25 cellular contexts compared by ENCODE assay signal in genomic region chr13:93038187-93038586, GRCh38.
DNase-seq lines count a peak whose midpoint lies in the region; ATAC-seq, FAIRE-seq and TF ChIP-seq lines count a peak whose summit lies in the region.
"Had no signal": no experiment of that assay in that cellular context is flagged by ENCODE, and none has a peak within 500 bp of the region (broad histone marks: within the 10 kb centered on the region; RNA-seq: fewer than 3 reads in every experiment).

No MANE protein-coding gene starts in this region.

- H3K79me2 ChIP-seq in K562 (ENCODE audit: control insufficient read depth, insufficient read depth, low read length), result no peaks in the 10 kb centered on the region

- no peak for ATAC-seq in A549
- ATAC-seq in IMR-90 (ENCODE audit: low read depth), result no peak
- no peak for ATAC-seq in K562
- ATAC-seq in GM18909 (IDR thresholded peaks at IDR 0.05; ENCODE audit: poor library complexity, unreplicated experiment), result no peak
- ATAC-seq: CD8-positive, alpha-beta T cell; GM12878 had no signal

- H2BK15ac ChIP-seq in IMR-90 (ENCODE audit: low read depth, low read length), result no peak overlapping the region

- no peaks in the 10 kb centered on the region; the same call in 1 of the 2 replicates for H3K27me3 ChIP-seq in IMR-90 (ENCODE audit: control insufficient read depth, insufficient read depth, low read length)
- H3K27me3 ChIP-seq in K562 (ENCODE audit: control insufficient read depth in 2 of 2, insufficient read depth in 2 of 2, low read length in 2 of 2), result no peaks in the 10 kb centered on the region
- H3K27me3 ChIP-seq: BLaER1 treated with 17β-estradiol and CSF1 and Interleukin-3, amounts not matched to agents 10 nM and 100 nM had no signal

- H4K20me1 ChIP-seq in IMR-90 (ENCODE audit: insufficient read depth, low read length), result no peaks in the 10 kb centered on the region
- H4K20me1 ChIP-seq in K562 (replicated peaks; ENCODE audit: control insufficient read depth, insufficient read depth, low read length), result no peaks in the 10 kb centered on the region
- H4K20me1 ChIP-seq: BLaER1 treated with 17β-estradiol and CSF1 and Interleukin-3, amounts not matched to agents 10 nM and 100 nM had no signal

- TF ChIP-seq RAD21 in A549 (conservative IDR thresholded peaks at IDR 0.05 in 1 of 2, IDR thresholded peaks at IDR 0.05 in 1 of 2), result no peak
- no peak for TF ChIP-seq RAD21 in IMR-90 (IDR thresholded peaks at IDR 0.05; ENCODE audit: low read length)
- TF ChIP-seq RAD21 in K562 (CRISPR knock-in tag; conservative IDR thresholded peaks at IDR 0.05 in 1 of 2, IDR thresholded peaks at IDR 0.05 in 1 of 2), result no peak

- H2BK120ac ChIP-seq in IMR-90 (ENCODE audit: low read depth, low read length), result no peak overlapping the region

- WGBS in A549 (ENCODE audit: missing lambda C conversion rate), result 19% methylated on average over 3 of the region's 3 CpGs
- WGBS in IMR-90 (ENCODE audit: extremely low coverage in 2 of 2, insufficient read length in 1 of 2), 2 experiments, result no CpG with 5 or more reads among the region's 3 CpGs
- 0% methylated on average over 3 of the region's 3 CpGs for WGBS in K562 (ENCODE audit: insufficient coverage, low coverage, missing lambda C conversion rate)

- H3K9ac ChIP-seq in IMR-90 (ENCODE audit: low read depth, low read length) (no peak overlapping the region), K562 (ENCODE audit: insufficient read depth in 1 of 2, low read depth in 2 of 2, low read length in 2 of 2) (no peak overlapping the region)
- H3K9ac ChIP-seq: BLaER1 treated with 17β-estradiol and CSF1 and Interleukin-3, amounts not matched to agents 10 nM and 100 nM had no signal

- H2AFZ ChIP-seq in IMR-90 (replicated peaks; ENCODE audit: low read length, poor library complexity) (no peak overlapping the region), K562 (ENCODE audit: low read depth, low read length) (no peak overlapping the region)

- no peak overlapping the region for H2BK20ac ChIP-seq in IMR-90 (ENCODE audit: low read depth, low read length)

- H4K91ac ChIP-seq in IMR-90 (ENCODE audit: insufficient read depth, low read depth, low read length), result no peak overlapping the region

- H3K9me3 Mint-ChIP-seq in progenitor cell of endocrine pancreas (ENCODE audit: low read depth), result peaks cover 18% of the 10 kb centered on the region

- peak overlapping the region; percentile 79 for H3K27ac Mint-ChIP-seq in progenitor cell of endocrine pancreas
- H3K27ac Mint-ChIP-seq: B cell; CD4-positive, alpha-beta T cell; CD8-positive, alpha-beta T cell had no signal

- no peaks in the 10 kb centered on the region for H3K79me1 ChIP-seq in IMR-90 (ENCODE audit: low read depth in 1 of 2, low read length in 2 of 2)

- H3K4me1 ChIP-seq in A549 (no peaks in the 10 kb centered on the region), IMR-90 (ENCODE audit: control insufficient read depth, insufficient read depth, low read length) (no peaks in the 10 kb centered on the region), K562 (replicated peaks in 1 of 2; ENCODE audit: control insufficient read depth in 2 of 2, insufficient read depth in 2 of 2, low read length in 2 of 2) (no peaks in the 10 kb centered on the region)
- H3K4me1 ChIP-seq: BLaER1 treated with 17β-estradiol and CSF1 and Interleukin-3, amounts not matched to agents 10 nM and 100 nM; Caco-2 had no signal

- H3K4me2 ChIP-seq in A549 (no peak overlapping the region), IMR-90 (ENCODE audit: low read depth, low read length) (no peak overlapping the region), K562 (ENCODE audit: insufficient read depth, low read length) (no peak overlapping the region)
- H3K4me2 ChIP-seq: BLaER1 treated with 17β-estradiol and CSF1 and Interleukin-3, amounts not matched to agents 10 nM and 100 nM had no signal

- no peaks in the 10 kb centered on the region for H3K9me3 ChIP-seq in A549
- no peaks in the 10 kb centered on the region for H3K9me3 ChIP-seq in IMR-90 (ENCODE audit: control insufficient read depth, insufficient read depth, low read length)
- no peaks in the 10 kb centered on the region for H3K9me3 ChIP-seq in K562 (replicated peaks; ENCODE audit: control insufficient read depth, insufficient read depth, low read depth, low read length)
- H3K9me3 ChIP-seq: BLaER1 treated with 17β-estradiol and CSF1 and Interleukin-3, amounts not matched to agents 10 nM and 100 nM; Caco-2 had no signal

- no peak overlapping the region for H3K56ac ChIP-seq in IMR-90 (ENCODE audit: extremely low read depth, insufficient read depth, low read length)

- H3K4me3 ChIP-seq in A549 (no peak overlapping the region), IMR-90 (ENCODE audit: insufficient read depth, low read depth, low read length) (no peak overlapping the region), K562 (no peak overlapping the region)
- H3K4me3 ChIP-seq: BLaER1 treated with 17β-estradiol and CSF1 and Interleukin-3, amounts not matched to agents 10 nM and 100 nM; GM12878 had no signal

- H3K36me3 ChIP-seq in IMR-90 (ENCODE audit: control insufficient read depth, insufficient read depth, low read length) (no peaks in the 10 kb centered on the region), K562 (ENCODE audit: control insufficient read depth, insufficient read depth, low read length) (no peaks in the 10 kb centered on the region)
- H3K36me3 ChIP-seq: BLaER1 treated with 17β-estradiol and CSF1 and Interleukin-3, amounts not matched to agents 10 nM and 100 nM had no signal

- no TSS peak for BruUV-seq in IMR-90 (replicated peaks; lab: Mats Ljungman, UMichigan)
- no TSS peak for BruUV-seq in K562 (replicated peaks; lab: Mats Ljungman, UMichigan)

- no peaks in the 10 kb centered on the region for H3K27me3 Mint-ChIP-seq in progenitor cell of endocrine pancreas
- H3K27me3 Mint-ChIP-seq: B cell; CD4-positive, alpha-beta T cell had no signal

- H3K23ac ChIP-seq in IMR-90 (ENCODE audit: low read depth, low read length), result no peak overlapping the region

- H3K4me3 Mint-ChIP-seq in progenitor cell of endocrine pancreas (ENCODE audit: low read depth), result no peak overlapping the region
- H3K4me3 Mint-ChIP-seq: B cell; CD4-positive, alpha-beta T cell; CD8-positive, alpha-beta T cell had no signal

- dilution Hi-C loops in IMR-90 (cut with HindIII; ENCODE audit: low sequenced_read_pairs, unreplicated experiment), result no loop called here

- H2BK5ac ChIP-seq in IMR-90 (ENCODE audit: low read depth, low read length, poor library complexity, severe bottlenecking), result no peak overlapping the region

- POLR2A ChIA-PET in A549 (lab: Yijun Ruan, JAX), result no interaction called here
- POLR2A ChIA-PET in IMR-90 (lab: Charles Lee; ENCODE audit: unreplicated experiment), result no interaction called here
- POLR2A ChIA-PET in K562 (lab: Yijun Ruan, JAX), result no interaction called here

- in situ Hi-C loops in IMR-90 (cut with MboI; ENCODE audit: low sequenced_read_pairs), result no loop called here
- in situ Hi-C loops in K562 (cut with MboI), result no loop called here

- intact Hi-C loops in IMR-90 (cut with micrococcal nuclease) (no loop called here), K562 (cut with micrococcal nuclease) (no loop called here)

- H2AK9ac ChIP-seq in IMR-90 (replicated peaks; ENCODE audit: low read depth, low read length, poor library complexity), result no peak overlapping the region

- TF ChIP-seq POLR2A in A549 (IDR thresholded peaks at IDR 0.05; ENCODE audit: low read length) (no peak), IMR-90 (IDR thresholded peaks at IDR 0.05; ENCODE audit: low read depth, low read length) (no peak), K562 (conservative IDR thresholded peaks at IDR 0.05) (no peak)

- H3K36me3 Mint-ChIP-seq in progenitor cell of endocrine pancreas (ENCODE audit: insufficient read depth), result peaks cover 3% of the 10 kb centered on the region
- H3K36me3 Mint-ChIP-seq: CD8-positive, alpha-beta T cell had no signal

- H2AK5ac ChIP-seq in IMR-90 (ENCODE audit: low read depth, low read length), result no peak overlapping the region

- H3K9me1 ChIP-seq in IMR-90 (ENCODE audit: insufficient read depth, low read length) (no peaks in the 10 kb centered on the region), K562 (ENCODE audit: control insufficient read depth, insufficient read depth, low read length) (no peaks in the 10 kb centered on the region)

- no peak overlapping the region for H3K18ac ChIP-seq in IMR-90 (ENCODE audit: low read depth, low read length)

- H3K4me1 Mint-ChIP-seq in progenitor cell of endocrine pancreas (ENCODE audit: low read depth), result peaks cover 7% of the 10 kb centered on the region
- H3K4me1 Mint-ChIP-seq: B cell had no signal

- no peak overlapping the region for H4K8ac ChIP-seq in IMR-90 (ENCODE audit: low read depth in 2 of 2, low read length in 2 of 2)

- DNase-seq in A549 (ENCODE audit: low read depth in 1 of 2, low spot score in 1 of 2) (no peak), IMR-90 (no peak), K562 (ENCODE audit: extremely low read depth in 1 of 4, low spot score in 3 of 4) (no peak), progenitor cell of endocrine pancreas (ENCODE audit: low spot score, unreplicated experiment) (no peak), NCI-H1092 (lab: John Stamatoyannopoulos, UW) (no peak), epidermal melanocyte (ENCODE audit: insufficient read length, low spot score) (no peak)
- DNase-seq: 8988T; AML-193; Caco-2; Calu3; CD4-positive, alpha-beta T cell; CD8-positive, alpha-beta T cell; DMS79 treated with DMSO at 0.1 percent for 48 hours; GF-D8 had no signal

- TF ChIP-seq CTCF in A549 (IDR thresholded peaks at IDR 0.05) (no peak), IMR-90 (conservative IDR thresholded peaks at IDR 0.05; ENCODE audit: low read depth, low read length) (no peak), K562 (IDR thresholded peaks at IDR 0.05 in 2 of 3, conservative IDR thresholded peaks at IDR 0.05 in 1 of 3; ENCODE audit: insufficient read depth in 2 of 3, low read depth in 1 of 3, low read length in 3 of 3) (no peak), progenitor cell of endocrine pancreas (IDR thresholded peaks at IDR 0.05; ENCODE audit: unreplicated experiment) (no peak)

- H3K14ac ChIP-seq in IMR-90 (replicated peaks; ENCODE audit: low read depth, low read length), result no peak overlapping the region

- no peak for FAIRE-seq in A549 (lab: Jason Lieb, UNC)
- no peak for FAIRE-seq in K562 (lab: Jason Lieb, UNC)
- FAIRE-seq: A204.1, D721Med, G401.6, GM12878, GM12892, GM18507, GM19239 had no signal

- H3K27ac ChIP-seq in A549 (no peak overlapping the region), IMR-90 (ENCODE audit: insufficient read depth, low read length) (no peak overlapping the region), K562 (ENCODE audit: extremely low read depth, low read depth, low read length) (no peak overlapping the region)
- H3K27ac ChIP-seq: BLaER1 treated with 17β-estradiol and CSF1 and Interleukin-3, amounts not matched to agents 10 nM and 100 nM; C4-2B had no signal

- TF ChIP-seq EP300 in A549 (IDR thresholded peaks at IDR 0.05), result no peak
- no peak for TF ChIP-seq EP300 in K562 (IDR thresholded peaks at IDR 0.05; ENCODE audit: low read length)

- no peak overlapping the region for H4K5ac ChIP-seq in IMR-90 (ENCODE audit: low read depth, low read length)

- no peak overlapping the region for H3K4ac ChIP-seq in IMR-90 (ENCODE audit: low read depth, low read length)

- CTCF ChIA-PET in A549 (lab: Yijun Ruan, JAX) (no interaction called here), IMR-90 (lab: Yijun Ruan, JAX) (no interaction called here), K562 (lab: Yijun Ruan, JAX; ENCODE audit: low intra/inter-chr PET ratio) (no interaction called here)

Comparison
In these comparisons a context has a peak if more than half of its experiments do, and no peak if none do; other contexts are left out.
1. Of the 35 proteins assayed by ChIP-seq in both K562 and A549: peak only in K562: none; only in A549: MAFK; in both: none; in neither: 34.